ENCODE assay signal across 15 cellular contexts in genomic region chr20:47638851-47639250, GRCh38.
DNase-seq lines count a peak whose midpoint lies in the region; ATAC-seq and TF ChIP-seq lines count a peak whose summit lies in the region.
"Had no signal": no experiment of that assay in that cellular context is flagged by ENCODE, and none has a peak within 500 bp of the region (broad histone marks: within the 10 kb centered on the region; RNA-seq: fewer than 3 reads in every experiment).

No MANE protein-coding gene starts in this region.

- no peak overlapping the region for H3K4me2 ChIP-seq in osteoblast (ENCODE audit: insufficient read depth, low read length)
- H3K4me2 ChIP-seq: GM23338 had no signal

- no peak for ATAC-seq in heart left ventricle
- no peak for ATAC-seq in stimulated activated naive CD8-positive, alpha-beta T cell treated with anti-CD3 and anti-CD28 coated beads, Interleukin-15, Interleukin-2, amounts not matched to agents 100 U/mL and 50 U/mL, for 24 hours
- no peak for ATAC-seq in esophagus mucosa
- ATAC-seq: CD8-positive, alpha-beta T cell; GM23338 had no signal

- H4K20me1 ChIP-seq in osteoblast (ENCODE audit: insufficient read depth, low read length), result no peaks in the 10 kb centered on the region

- no peak overlapping the region for H2AFZ ChIP-seq in osteoblast (ENCODE audit: low read length)
- H2AFZ ChIP-seq: GM23338 had no signal

- no peaks in the 10 kb centered on the region for H3K79me2 ChIP-seq in osteoblast (ENCODE audit: insufficient read depth, low read length)

- intact Hi-C loops in left ventricle myocardium inferior (cut with micrococcal nuclease), result no loop called here
- intact Hi-C loops in heart left ventricle (cut with DNase I), result loop anchor here in 1 of 10 donors (10.0 kb wide), 1 partner anchor 884 kb away; no protein-coding TSS in a partner anchor

- TF ChIP-seq CTCF in left ventricle myocardium inferior (IDR thresholded peaks at IDR 0.05; ENCODE audit: borderline replicate concordance), result no peak
- TF ChIP-seq CTCF in heart left ventricle (IDR thresholded peaks at IDR 0.05), result no peak
- no peak for TF ChIP-seq CTCF in coronary artery (IDR thresholded peaks at IDR 0.05)
- no peak for TF ChIP-seq CTCF in osteoblast (IDR thresholded peaks at IDR 0.05; ENCODE audit: extremely low read depth, low read depth, low read length)

- TF ChIP-seq POLR2A in heart left ventricle (IDR thresholded peaks at IDR 0.05), result no peak

- DNase-seq in left ventricle myocardium inferior (no peak), heart left ventricle (no peak), coronary artery (ENCODE audit: low spot score) (no peak), osteoblast (ENCODE audit: insufficient read length, low spot score, missing footprints) (peak; percentile 10), NCI-H510A (lab: John Stamatoyannopoulos, UW) (no peak), cerebellar cortex (ENCODE audit: low spot score) (no peak)
- DNase-seq in stimulated activated naive CD8-positive, alpha-beta T cell treated with anti-CD3 and anti-CD28 coated beads, Interleukin-15, Interleukin-2, amounts not matched to agents 100 U/mL and 50 U/mL, for 24 hours, result no peak
- DNase-seq: Caco-2; CD8-positive, alpha-beta T cell; DMS53; H7 had no signal

- H3K27ac ChIP-seq in left ventricle myocardium inferior (replicated peaks), result peak overlapping the region; percentile 21
- H3K27ac ChIP-seq in heart left ventricle, result no peak overlapping the region
- peak overlapping the region; percentile 25 to 63 for H3K27ac ChIP-seq in coronary artery
- no peak overlapping the region for H3K27ac ChIP-seq in osteoblast (ENCODE audit: low read depth, low read length)
- H3K27ac ChIP-seq: 22Rv1, HL-60 had no signal

- H3K36me3 ChIP-seq in left ventricle myocardium inferior (peaks cover 98% of the 10 kb centered on the region), heart left ventricle (peaks cover 0 to 97% (median 90%) of the 10 kb centered on the region in 9 donors), osteoblast (ENCODE audit: insufficient read depth, low read length) (peaks cover 45% of the 10 kb centered on the region)

- H3K27me3 ChIP-seq in left ventricle myocardium inferior (ENCODE audit: low read depth) (no peaks in the 10 kb centered on the region), heart left ventricle (no peaks in the 10 kb centered on the region), osteoblast (ENCODE audit: insufficient read depth, low read length) (no peaks in the 10 kb centered on the region)

- H3K4me3 ChIP-seq in left ventricle myocardium inferior (no peak overlapping the region), heart left ventricle (no peak overlapping the region), coronary artery (no peak overlapping the region), osteoblast (ENCODE audit: insufficient read depth, low read length) (no peak overlapping the region)
- H3K4me3 ChIP-seq: GM23338 had no signal

- H3K9me3 ChIP-seq in left ventricle myocardium inferior (replicated peaks) (no peaks in the 10 kb centered on the region), heart left ventricle (no peaks in the 10 kb centered on the region), osteoblast (ENCODE audit: low read depth, low read length) (no peaks in the 10 kb centered on the region)
- H3K9me3 ChIP-seq: Caco-2 had no signal

- WGBS in heart left ventricle, 4 donors, result 49 to 57% (median 54%) methylated on average over 4 of the region's 4 CpGs

- no peaks in the 10 kb centered on the region for H3K4me1 ChIP-seq in left ventricle myocardium inferior
- H3K4me1 ChIP-seq in heart left ventricle, result no peaks in the 10 kb centered on the region
- peaks cover 3% of the 10 kb centered on the region for H3K4me1 ChIP-seq in osteoblast (ENCODE audit: insufficient read depth, low read length)
- H3K4me1 ChIP-seq: Caco-2 had no signal

Comparison
In these comparisons a context has a peak if more than half of its experiments do, and no peak if none do; other contexts are left out.
1. H3K27ac ChIP-seq: peak in left ventricle myocardium inferior (single experiment) and coronary artery (2 of 2); none in heart left ventricle (0 of 12) and osteoblast (single experiment).